ENCODE assay signal across 22 cellular contexts in genomic region chrX:153799326-153799725, GRCh38. TPM values are rescaled to one million over a fixed set of nuclear protein-coding genes. Genes with fewer than 3 reads are reported as not detected.
DNase-seq lines count a peak whose midpoint lies in the region; ATAC-seq, FAIRE-seq and TF ChIP-seq lines count a peak whose summit lies in the region.
"Had no signal": no experiment of that assay in that cellular context is flagged by ENCODE, and none has a peak within 500 bp of the region (broad histone marks: within the 10 kb centered on the region; RNA-seq: fewer than 3 reads in every experiment).

No MANE protein-coding gene starts in this region.

- in situ Hi-C loops in K562 (cut with MboI), result no loop called here

- TF ChIP-seq CTCF in K562 (IDR thresholded peaks at IDR 0.05 in 2 of 3, conservative IDR thresholded peaks at IDR 0.05 in 1 of 3; ENCODE audit: insufficient read depth in 2 of 3, low read depth in 1 of 3, low read length in 3 of 3), result no peak
- no peak for TF ChIP-seq CTCF in pancreas (IDR thresholded peaks at IDR 0.05)
- TF ChIP-seq CTCF in heart right ventricle (IDR thresholded peaks at IDR 0.05), result no peak

- H3K9me3 ChIP-seq in K562 (replicated peaks; ENCODE audit: control insufficient read depth, insufficient read depth, low read depth, low read length) (no peaks in the 10 kb centered on the region), pancreas (no peaks in the 10 kb centered on the region), heart right ventricle (peaks cover 0 to 20% (median 0%) of the 10 kb centered on the region in 11 donors)
- H3K9me3 ChIP-seq: BE2C had no signal

- no peak overlapping the region for H3K4me2 ChIP-seq in K562 (ENCODE audit: insufficient read depth, low read length)
- H3K4me2 ChIP-seq: BLaER1 treated with 17β-estradiol and CSF1 and Interleukin-3, amounts not matched to agents 10 nM and 100 nM; GM23338 had no signal

- H3K79me2 ChIP-seq in K562 (ENCODE audit: control insufficient read depth, insufficient read depth, low read length), result peaks cover 24% of the 10 kb centered on the region

- no peak for ATAC-seq in K562
- peak in 3 of 4 donors; percentile 9 to 25 (median 19) for ATAC-seq in pancreas
- ATAC-seq in HG03135 (IDR thresholded peaks at IDR 0.05; ENCODE audit: unreplicated experiment), result no peak
- ATAC-seq in heart right ventricle, result no peak
- ATAC-seq: GM12878 had no signal

- TF ChIP-seq RAD21 in K562 (CRISPR knock-in tag; conservative IDR thresholded peaks at IDR 0.05 in 1 of 2, IDR thresholded peaks at IDR 0.05 in 1 of 2), result no peak

- no peaks in the 10 kb centered on the region for H4K20me1 ChIP-seq in K562 (replicated peaks; ENCODE audit: control insufficient read depth, insufficient read depth, low read length)

- no TSS peak for BruUV-seq in K562 (replicated peaks; lab: Mats Ljungman, UMichigan)

- CTCF ChIA-PET in K562 (lab: Yijun Ruan, JAX; ENCODE audit: low intra/inter-chr PET ratio), result no interaction called here

- H3K9me1 ChIP-seq in K562 (ENCODE audit: control insufficient read depth, insufficient read depth, low read length), result no peaks in the 10 kb centered on the region

- TF ChIP-seq EP300 in K562 (IDR thresholded peaks at IDR 0.05; ENCODE audit: low read length), result no peak

- H3K36me3 ChIP-seq in K562 (ENCODE audit: control insufficient read depth, insufficient read depth, low read length) (peaks cover 39% of the 10 kb centered on the region; the same call in 1 of the 3 replicates), pancreas (no peaks in the 10 kb centered on the region), heart right ventricle (peaks cover 0 to 35% (median 0%) of the 10 kb centered on the region in 9 donors)

- no peak for FAIRE-seq in K562 (lab: Jason Lieb, UNC)
- FAIRE-seq in pancreas (lab: Jason Lieb, UNC), result no peak
- FAIRE-seq: A204.1, GM12878, GM19239 had no signal

- no peak overlapping the region for H2AFZ ChIP-seq in K562 (ENCODE audit: low read depth, low read length)
- H2AFZ ChIP-seq: GM23338 had no signal

- TF ChIP-seq POLR2A in K562 (conservative IDR thresholded peaks at IDR 0.05), result peak; percentile 47; the same call in 1 of the 2 replicates

- POLR2A ChIA-PET in K562 (lab: Yijun Ruan, JAX), result interaction anchor here (0.8 kb wide), 1 partner anchor 9 kb away, joined by 4 read pairs; no protein-coding TSS in a partner anchor

- peak; percentile 46 for DNase-seq in DMS 273 (lab: John Stamatoyannopoulos, UW; ENCODE audit: unreplicated experiment)
- DNase-seq in DMS 273 treated with DMSO at 0.1 percent for 48 hours (lab: John Stamatoyannopoulos, UW), result no peak
- DNase-seq in K562 (ENCODE audit: extremely low read depth in 1 of 4, low spot score in 3 of 4), result no peak
- DNase-seq in pancreas, result peak in 1 of 6 donors; percentile 49
- no peak for DNase-seq in heart right ventricle
- DNase-seq: ACHN; AML-193; BE2C; CD4-positive, alpha-beta T cell; CD8-positive, alpha-beta memory T cell; DMS79; EL; GDM1; H9 had no signal

- intact Hi-C loops in K562 (cut with micrococcal nuclease), result no loop called here
- intact Hi-C loops in pancreas (cut with DNase I), result no loop called here
- intact Hi-C loops in heart right ventricle (cut with DNase I), result loop anchor here in 4 of 10 donors (10.0 kb wide), 2 partner anchors 125 to 145 kb away; partner anchors contain the start of genes ARHGAP4 (in 3 of the 4) and RENBP (in 1 of the 4)

- 92% methylated on average over 5 of the region's 5 CpGs for WGBS in K562 (ENCODE audit: insufficient coverage, low coverage, missing lambda C conversion rate)
- 62 to 74% methylated on average over 5 of the region's 5 CpGs for WGBS in pancreas, 2 donors
- WGBS in heart right ventricle, 2 donors, result 79 to 97% methylated on average over 3 to 5 of the region's 5 CpGs

- no peak overlapping the region for H3K9ac ChIP-seq in K562 (ENCODE audit: insufficient read depth in 1 of 2, low read depth in 2 of 2, low read length in 2 of 2)
- H3K9ac ChIP-seq: BLaER1 treated with 17β-estradiol and CSF1 and Interleukin-3, amounts not matched to agents 10 nM and 100 nM had no signal

- H3K4me1 ChIP-seq in K562 (replicated peaks in 1 of 2; ENCODE audit: control insufficient read depth in 2 of 2, insufficient read depth in 2 of 2, low read length in 2 of 2) (peaks cover 6 to 58% of the 10 kb centered on the region in 2 experiments; a peak in 3 of 5 replicates), pancreas (no peaks in the 10 kb centered on the region), heart right ventricle (peaks cover 0 to 17% (median 9%) of the 10 kb centered on the region in 9 donors)
- H3K4me1 ChIP-seq: BE2C had no signal

- no peak overlapping the region for H3K4me3 ChIP-seq in K562
- no peak overlapping the region for H3K4me3 ChIP-seq in pancreas
- H3K4me3 ChIP-seq in heart right ventricle, result no peak overlapping the region
- H3K4me3 ChIP-seq: BLaER1 treated with 17β-estradiol and CSF1 and Interleukin-3, amounts not matched to agents 10 nM and 100 nM; GM12878; GM23338 had no signal

- H3K27me3 ChIP-seq in K562 (ENCODE audit: control insufficient read depth in 2 of 2, insufficient read depth in 2 of 2, low read length in 2 of 2), result no peaks in the 10 kb centered on the region
- no peaks in the 10 kb centered on the region for H3K27me3 ChIP-seq in pancreas
- no peaks in the 10 kb centered on the region for H3K27me3 ChIP-seq in heart right ventricle
- H3K27me3 ChIP-seq: BE2C had no signal

- no peak overlapping the region for H3K27ac ChIP-seq in K562 (ENCODE audit: extremely low read depth, low read depth, low read length)
- no peak overlapping the region for H3K27ac ChIP-seq in pancreas
- H3K27ac ChIP-seq in heart right ventricle, result peak overlapping the region in 1 of 10 donors; percentile 76
- H3K27ac ChIP-seq: 22Rv1; BLaER1 treated with 17β-estradiol and CSF1 and Interleukin-3, amounts not matched to agents 10 nM and 100 nM had no signal

RNA-seq across cellular contexts. Expression of gene SSR4, which starts 4.9 kb away (rescaled TPM):
- total RNA-seq in K562 (2011; cell fraction: chromatin; rRNA removed; ENCODE audit: low replicate concordance), result 87.7 and 259 TPM in 2 replicates
- total RNA-seq in K562 (2011; cell fraction: nucleolus; rRNA removed), result 611 and 654 TPM in 2 replicates
- 313 and 394 TPM in 2 replicates for total RNA-seq in K562 (2011; cell fraction: nucleoplasm; rRNA removed)
- total RNA-seq in K562 (2014; rRNA removed) (222 and 275 TPM in 2 replicates), K562 (2014; rRNA removed; fragmentation: Illumina TruSeq; extraction: Trizol) (120 and 146 TPM in 2 replicates), K562 (2015; rRNA removed; fragmentation: Illumina TruSeq; extraction: Trizol) (299 and 311 TPM in 2 replicates), K562 (2021) (272 and 275 TPM in 2 replicates), pancreas (100 to 1,000 TPM; 368 to 471 (median 392) TPM), heart right ventricle (100 to 1,000 TPM in 9 of 10 donors, 10 to 100 TPM in 1; 94.1 to 227 (median 144) TPM)
- polyA plus RNA-seq in K562 (2011; rRNA removed) (255 and 290 TPM in 2 replicates), K562 (2014; fragmentation: Illumina TruSeq; extraction: Trizol) (196 and 294 TPM in 2 replicates), K562 (2014; fragmentation: Nextera tagmentation; extraction: Ambion mirVana) (100 to 1,000 TPM; 469 to 492 TPM), K562 (2014; rRNA removed) (344 and 405 TPM in 2 replicates), pancreas (100 to 1,000 TPM; 749 to 925 TPM), heart right ventricle (100 to 1,000 TPM; 477 to 551 TPM)
- 616 and 1,308 TPM in 2 replicates for polyA plus RNA-seq in K562 (2011; cell fraction: cytosol; rRNA removed)
- polyA plus RNA-seq in K562 (2011; cell fraction: nucleus; rRNA removed), result 189 and 214 TPM in 2 replicates
- polyA plus RNA-seq in K562 (2012), result 287 and 544 TPM in 2 replicates
- 132 and 170 TPM in 2 replicates for polyA minus RNA-seq in K562 (2011; rRNA and poly(A)+ RNA removed)
- polyA minus RNA-seq in K562 (2011; cell fraction: cytosol; rRNA and poly(A)+ RNA removed), result 261 and 339 TPM in 2 replicates
- 48.7 and 66.4 TPM in 2 replicates for polyA minus RNA-seq in K562 (2011; cell fraction: nucleus; rRNA and poly(A)+ RNA removed)

RNA-seq across cellular contexts. Expression of gene IDH3G, which starts 5.2 kb away (rescaled TPM):
- 85.9 and 295 TPM in 2 replicates for total RNA-seq in K562 (2011; cell fraction: chromatin; rRNA removed; ENCODE audit: low replicate concordance)
- total RNA-seq in K562 (2011; cell fraction: nucleolus; rRNA removed), result 142 and 145 TPM in 2 replicates
- total RNA-seq in K562 (2011; cell fraction: nucleoplasm; rRNA removed), result 98.2 and 107 TPM in 2 replicates
- 62.4 and 70.5 TPM in 2 replicates for total RNA-seq in K562 (2014; rRNA removed)
- 16.3 and 30.6 TPM in 2 replicates for total RNA-seq in K562 (2014; rRNA removed; fragmentation: Illumina TruSeq; extraction: Trizol)
- total RNA-seq in K562 (2015; rRNA removed; fragmentation: Illumina TruSeq; extraction: Trizol), result 34.1 and 39.2 TPM in 2 replicates
- 64.0 and 67.1 TPM in 2 replicates for total RNA-seq in K562 (2021)
- 37.9 and 74.6 TPM in 2 replicates for polyA plus RNA-seq in K562 (2011; rRNA removed)
- 81.4 and 108 TPM in 2 replicates for polyA plus RNA-seq in K562 (2011; cell fraction: cytosol; rRNA removed)
- 174 and 207 TPM in 2 replicates for polyA plus RNA-seq in K562 (2011; cell fraction: nucleus; rRNA removed)
- 78.2 and 88.3 TPM in 2 replicates for polyA plus RNA-seq in K562 (2012)
- 72.5 and 80.1 TPM in 2 replicates for polyA plus RNA-seq in K562 (2014; fragmentation: Illumina TruSeq; extraction: Trizol)
- polyA plus RNA-seq in K562 (2014; fragmentation: Nextera tagmentation; extraction: Ambion mirVana), result 10 to 100 TPM; 24.3 to 36.4 TPM
- polyA plus RNA-seq in K562 (2014; rRNA removed), result 63.2 and 69.3 TPM in 2 replicates
- polyA minus RNA-seq in K562 (2011; rRNA and poly(A)+ RNA removed), result 72.5 and 76.8 TPM in 2 replicates
- polyA minus RNA-seq in K562 (2011; cell fraction: cytosol; rRNA and poly(A)+ RNA removed), result 47.7 and 58.4 TPM in 2 replicates
- polyA minus RNA-seq in K562 (2011; cell fraction: nucleus; rRNA and poly(A)+ RNA removed), result 49.9 and 58.3 TPM in 2 replicates
- total RNA-seq in pancreas, result 10 to 100 TPM; 15.8 to 29.9 (median 23.0) TPM
- polyA plus RNA-seq in pancreas, result 10 to 100 TPM; 47.2 to 48.4 TPM
- 10 to 100 TPM; 58.7 to 86.9 (median 74.5) TPM for total RNA-seq in heart right ventricle
- 10 to 100 TPM; 73.4 to 97.2 TPM for polyA plus RNA-seq in heart right ventricle

RNA-seq across cellular contexts. Expression of gene SRPK3, which starts 18.5 kb away (rescaled TPM):
- 0.42 TPM in 1 of 2 replicates, not detected in the other for total RNA-seq in K562 (2011; cell fraction: chromatin; rRNA removed; ENCODE audit: low replicate concordance)
- 0.17 and 0.39 TPM in 2 replicates for total RNA-seq in K562 (2011; cell fraction: nucleolus; rRNA removed)
- 0.07 TPM in 1 of 2 replicates, not detected in the other for total RNA-seq in K562 (2011; cell fraction: nucleoplasm; rRNA removed)
- 0.09 TPM in 1 of 2 replicates, not detected in the other for total RNA-seq in K562 (2014; rRNA removed)
- total RNA-seq in K562 (2014; rRNA removed; fragmentation: Illumina TruSeq; extraction: Trizol), result not detected in 2 replicates
- not detected in 2 replicates for total RNA-seq in K562 (2015; rRNA removed; fragmentation: Illumina TruSeq; extraction: Trizol)
- total RNA-seq in K562 (2021), result 0.04 TPM in 1 of 2 replicates, not detected in the other
- 0.01 and 0.12 TPM in 2 replicates for polyA plus RNA-seq in K562 (2011; rRNA removed)
- 0.03 and 0.15 TPM in 2 replicates for polyA plus RNA-seq in K562 (2011; cell fraction: cytosol; rRNA removed)
- 0.07 and 0.27 TPM in 2 replicates for polyA plus RNA-seq in K562 (2011; cell fraction: nucleus; rRNA removed)
- 0.84 and 1.1 TPM in 2 replicates for polyA plus RNA-seq in K562 (2012)
- polyA plus RNA-seq in K562 (2014; fragmentation: Illumina TruSeq; extraction: Trizol), result 0.03 TPM in 1 of 2 replicates, not detected in the other
- polyA plus RNA-seq in K562 (2014; fragmentation: Nextera tagmentation; extraction: Ambion mirVana), result under 1 TPM; 0.04 to 0.06 TPM
- 0.03 and 0.07 TPM in 2 replicates for polyA plus RNA-seq in K562 (2014; rRNA removed)
- not detected in 2 replicates for polyA minus RNA-seq in K562 (2011; rRNA and poly(A)+ RNA removed)
- polyA minus RNA-seq in K562 (2011; cell fraction: cytosol; rRNA and poly(A)+ RNA removed), result not detected in 2 replicates
- 0.11 and 0.13 TPM in 2 replicates for polyA minus RNA-seq in K562 (2011; cell fraction: nucleus; rRNA and poly(A)+ RNA removed)
- total RNA-seq in pancreas, result under 1 TPM in 5 of 6 donors, not detected in 1; 0.12 to 0.38 (median 0.20) TPM
- 1 to 10 TPM; 1.0 to 1.5 TPM for polyA plus RNA-seq in pancreas
- total RNA-seq in heart right ventricle, result 10 to 100 TPM; 20.3 to 52.7 (median 44.8) TPM
- 10 to 100 TPM in 1 of 2 donors, 1 to 10 TPM in 1; 9.9 to 52.2 TPM for polyA plus RNA-seq in heart right ventricle
- total RNA-seq: CD4-positive, alpha-beta T cell; CD8-positive, alpha-beta memory T cell; GM12878; GM23338; H9 had no signal
- polyA plus RNA-seq: CD14-positive monocyte; CD8-positive, alpha-beta memory T cell had no signal

RNA-seq across cellular contexts. Expression of gene PDZD4, which starts 31.0 kb away (rescaled TPM):
- total RNA-seq in K562 (2011; cell fraction: chromatin; rRNA removed; ENCODE audit: low replicate concordance), result 0.46 TPM in 1 of 2 replicates, not detected in the other
- total RNA-seq in K562 (2011; cell fraction: nucleolus; rRNA removed), result 0.13 and 0.33 TPM in 2 replicates
- not detected in 2 replicates for total RNA-seq in K562 (2011; cell fraction: nucleoplasm; rRNA removed)
- total RNA-seq in K562 (2014; rRNA removed), result 0.05 TPM in 1 of 2 replicates, not detected in the other
- total RNA-seq in K562 (2014; rRNA removed; fragmentation: Illumina TruSeq; extraction: Trizol), result not detected in 2 replicates
- total RNA-seq in K562 (2015; rRNA removed; fragmentation: Illumina TruSeq; extraction: Trizol), result not detected in 2 replicates
- total RNA-seq in K562 (2021), result 0.38 TPM in 1 of 2 replicates, not detected in the other
- 0.07 and 0.18 TPM in 2 replicates for polyA plus RNA-seq in K562 (2011; rRNA removed)
- polyA plus RNA-seq in K562 (2011; cell fraction: cytosol; rRNA removed), result 0.06 and 0.13 TPM in 2 replicates
- 1.1 and 1.4 TPM in 2 replicates for polyA plus RNA-seq in K562 (2011; cell fraction: nucleus; rRNA removed)
- polyA plus RNA-seq in K562 (2012), result 0.07 TPM in 1 of 2 replicates, not detected in the other
- polyA plus RNA-seq in K562 (2014; fragmentation: Illumina TruSeq; extraction: Trizol), result not detected in 2 replicates
- polyA plus RNA-seq in K562 (2014; fragmentation: Nextera tagmentation; extraction: Ambion mirVana), result not detected
- polyA plus RNA-seq in K562 (2014; rRNA removed), result 0.08 TPM in 1 of 2 replicates, not detected in the other
- not detected in 2 replicates for polyA minus RNA-seq in K562 (2011; rRNA and poly(A)+ RNA removed)
- polyA minus RNA-seq in K562 (2011; cell fraction: cytosol; rRNA and poly(A)+ RNA removed), result not detected in 2 replicates
- polyA minus RNA-seq in K562 (2011; cell fraction: nucleus; rRNA and poly(A)+ RNA removed), result 0.33 TPM in 1 of 2 replicates, not detected in the other
- total RNA-seq in pancreas, result 1 to 10 TPM in 2 of 6 donors, under 1 TPM in 4; 0.79 to 2.4 (median 0.92) TPM
- polyA plus RNA-seq in pancreas, result 10 to 100 TPM in 1 of 2 donors, 1 to 10 TPM in 1; 8.4 to 15.2 TPM
- 1 to 10 TPM; 1.2 to 3.0 (median 2.0) TPM for total RNA-seq in heart right ventricle
- polyA plus RNA-seq in heart right ventricle, result 1 to 10 TPM; 2.4 to 4.5 TPM
- polyA plus RNA-seq: CD14-positive monocyte had no signal

RNA-seq across cellular contexts. Expression of gene PLXNB3, which starts 35.3 kb away (rescaled TPM):
- total RNA-seq in K562 (2011; cell fraction: chromatin; rRNA removed; ENCODE audit: low replicate concordance), result 2.4 and 18.7 TPM in 2 replicates
- 5.5 and 11.0 TPM in 2 replicates for total RNA-seq in K562 (2011; cell fraction: nucleolus; rRNA removed)
- total RNA-seq in K562 (2011; cell fraction: nucleoplasm; rRNA removed), result 3.1 and 3.7 TPM in 2 replicates
- 1.6 and 2.0 TPM in 2 replicates for total RNA-seq in K562 (2014; rRNA removed)
- total RNA-seq in K562 (2014; rRNA removed; fragmentation: Illumina TruSeq; extraction: Trizol), result 0.22 TPM in 1 of 2 replicates, not detected in the other
- total RNA-seq in K562 (2015; rRNA removed; fragmentation: Illumina TruSeq; extraction: Trizol), result 0.25 and 0.72 TPM in 2 replicates
- 1.6 TPM in 2 replicates for total RNA-seq in K562 (2021)
- polyA plus RNA-seq in K562 (2011; rRNA removed), result 1.5 and 2.4 TPM in 2 replicates
- 0.63 and 1.1 TPM in 2 replicates for polyA plus RNA-seq in K562 (2011; cell fraction: cytosol; rRNA removed)
- polyA plus RNA-seq in K562 (2011; cell fraction: nucleus; rRNA removed), result 12.2 and 14.5 TPM in 2 replicates
- 0.94 and 1.7 TPM in 2 replicates for polyA plus RNA-seq in K562 (2012)
- polyA plus RNA-seq in K562 (2014; fragmentation: Illumina TruSeq; extraction: Trizol), result 0.40 and 0.50 TPM in 2 replicates
- not detected for polyA plus RNA-seq in K562 (2014; fragmentation: Nextera tagmentation; extraction: Ambion mirVana)
- polyA plus RNA-seq in K562 (2014; rRNA removed), result 1.4 and 1.6 TPM in 2 replicates
- 0.81 and 1.2 TPM in 2 replicates for polyA minus RNA-seq in K562 (2011; rRNA and poly(A)+ RNA removed)
- 1.2 and 2.0 TPM in 2 replicates for polyA minus RNA-seq in K562 (2011; cell fraction: cytosol; rRNA and poly(A)+ RNA removed)
- 4.0 and 4.3 TPM in 2 replicates for polyA minus RNA-seq in K562 (2011; cell fraction: nucleus; rRNA and poly(A)+ RNA removed)
- total RNA-seq in pancreas, result 1 to 10 TPM; 4.0 to 9.0 (median 5.2) TPM
- 10 to 100 TPM; 22.9 to 28.6 TPM for polyA plus RNA-seq in pancreas
- 1 to 10 TPM; 2.1 to 5.8 (median 4.3) TPM for total RNA-seq in heart right ventricle
- 1 to 10 TPM; 1.1 to 8.1 TPM for polyA plus RNA-seq in heart right ventricle
- total RNA-seq: CD4-positive, alpha-beta T cell had no signal
- polyA plus RNA-seq: CD14-positive monocyte; CD8-positive, alpha-beta memory T cell had no signal

Comparison
In these comparisons a context has a peak if more than half of its experiments do, and no peak if none do; other contexts are left out.
1. ATAC-seq: peak in pancreas (3 of 4); none in K562 (single experiment), HG03135 (single experiment) and heart right ventricle (0 of 8).
2. RNA of gene SRPK3, which starts 18.5 kb away (total RNA-seq): 20.3 to 52.7 TPM in heart right ventricle; 0.12 to 0.38 TPM in pancreas and 0.04 to 0.42 TPM in K562; every median in the first group is over 10 times any median in the second.